ENCODE assay signal across 10 cellular contexts in the genomic region with DNA sequence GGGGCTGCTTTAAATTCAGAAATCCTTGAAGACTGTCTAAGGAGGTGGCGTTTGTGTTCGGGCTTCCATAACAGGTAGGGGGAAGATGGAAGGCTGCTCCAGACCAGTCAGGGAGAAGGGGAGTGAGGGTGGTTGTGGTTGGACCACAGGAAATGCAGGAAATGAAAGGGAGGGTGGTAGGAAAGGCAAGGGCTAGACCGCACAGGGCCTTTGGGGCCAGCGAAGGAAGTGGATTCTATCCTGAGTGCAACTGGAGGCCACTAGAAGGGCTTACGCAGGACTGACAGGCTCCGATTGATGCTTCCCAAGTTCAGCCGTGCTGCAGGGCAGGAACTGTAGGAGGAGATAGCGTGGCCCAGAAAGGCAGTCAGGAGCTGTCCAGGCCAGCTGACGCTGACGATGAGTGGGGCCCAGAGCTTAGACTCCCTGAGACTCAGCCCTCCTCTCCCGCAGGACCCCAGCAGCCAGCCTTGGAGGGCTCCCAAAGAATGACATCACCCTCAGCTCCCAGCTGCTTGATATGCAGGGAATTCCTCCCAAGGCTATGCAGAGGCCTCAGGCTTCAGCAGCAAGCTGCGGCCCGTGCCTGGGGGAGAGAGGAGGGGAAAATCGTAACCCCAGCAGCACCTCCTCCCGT. TPM values are rescaled to one million over a fixed set of nuclear protein-coding genes. Genes with fewer than 3 reads are reported as not detected.
DNase-seq lines count a peak whose midpoint lies in the region; ATAC-seq and TF ChIP-seq lines count a peak whose summit lies in the region.
"Had no signal": no experiment of that assay in that cellular context is flagged by ENCODE, and none has a peak within 500 bp of the region (broad histone marks: within the 10 kb centered on the region; RNA-seq: fewer than 3 reads in every experiment).

No MANE protein-coding gene starts in this region.

- in situ Hi-C loops in ACHN (cut with HindIII; ENCODE audit: low pct_ligation_motif_present, low pct_unique_long_range_greater_than_20kb, low sequenced_read_pairs) = no loop called here

- peaks cover 20% of the 10 kb centered on the region for H3K27me3 Mint-ChIP-seq in mesothelial cell of epicardium (ENCODE audit: low read depth)
- peaks cover 0 to 5% of the 10 kb centered on the region in 2 donors for H3K27me3 Mint-ChIP-seq in stimulated activated naive B cell treated with anti-CD40 and anti-IgM and Interleukin-4, amounts not matched to agents 10 μg/mL and 1 μg/mL and 100 μg/mL, for 72 hours

- no peak for TF ChIP-seq CTCF in mesothelial cell of epicardium (IDR thresholded peaks at IDR 0.05; ENCODE audit: unreplicated experiment)

- H3K4me1 Mint-ChIP-seq in mesothelial cell of epicardium = peaks cover 9% of the 10 kb centered on the region
- no peaks in the 10 kb centered on the region for H3K4me1 Mint-ChIP-seq in stimulated activated naive B cell treated with anti-CD40 and anti-IgM and Interleukin-4, amounts not matched to agents 10 μg/mL and 1 μg/mL and 100 μg/mL, for 72 hours

- ATAC-seq in esophagus mucosa (peak; percentile 35), HG02885 (IDR thresholded peaks at IDR 0.05; ENCODE audit: poor library complexity, unreplicated experiment) (no peak)
- no peak for ATAC-seq in stimulated activated naive B cell treated with anti-CD40 and anti-IgM and Interleukin-4, amounts not matched to agents 10 μg/mL and 1 μg/mL and 100 μg/mL, for 72 hours (replicated peaks)

- peak overlapping the region; percentile 5 for H3K4me3 Mint-ChIP-seq in mesothelial cell of epicardium
- H3K4me3 Mint-ChIP-seq in stimulated activated naive B cell treated with anti-CD40 and anti-IgM and Interleukin-4, amounts not matched to agents 10 μg/mL and 1 μg/mL and 100 μg/mL, for 72 hours = no peak overlapping the region
- H3K4me3 Mint-ChIP-seq: activated T-helper 1 cell treated with anti-CD3 and anti-CD28 coated beads, Interleukin-12 subunit alpha, Interleukin-12 subunit beta, Interleukin-2, Interleukin-4 antibody, amounts not matched to agents 30 ng/mL and 10 ng/mL and 1 ng/mL, durations not matched to agents 14 hours and 24 hours and 36 hours had no signal

- H3K27ac Mint-ChIP-seq in mesothelial cell of epicardium = peak overlapping the region; percentile 83
- no peak overlapping the region for H3K27ac Mint-ChIP-seq in stimulated activated naive B cell treated with anti-CD40 and anti-IgM and Interleukin-4, amounts not matched to agents 10 μg/mL and 1 μg/mL and 100 μg/mL, for 72 hours
- H3K27ac Mint-ChIP-seq: activated T-helper 1 cell treated with anti-CD3 and anti-CD28 coated beads, Interleukin-12 subunit alpha, Interleukin-12 subunit beta, Interleukin-2, Interleukin-4 antibody, amounts not matched to agents 30 ng/mL and 10 ng/mL and 1 ng/mL, durations not matched to agents 14 hours and 24 hours and 36 hours had no signal

- peak; percentile 38 for DNase-seq in ACHN
- DNase-seq in NCI-H1694 treated with DMSO at 0.1 percent for 48 hours (lab: John Stamatoyannopoulos, UW) = peak; percentile 8
- DNase-seq in mesothelial cell of epicardium (ENCODE audit: low spot score in 2 of 2, unreplicated experiment in 2 of 2) = peak; percentile 67 to 86
- no peak for DNase-seq in NAMALWA (ENCODE audit: low spot score)
- no peak for DNase-seq in NCI-H748 (lab: John Stamatoyannopoulos, UW; ENCODE audit: unreplicated experiment)
- no peak for DNase-seq in stimulated activated naive B cell treated with anti-CD40 and anti-IgM and Interleukin-4, amounts not matched to agents 10 μg/mL and 1 μg/mL and 100 μg/mL, for 72 hours

- no peaks in the 10 kb centered on the region for H3K36me3 Mint-ChIP-seq in mesothelial cell of epicardium
- no peaks in the 10 kb centered on the region for H3K36me3 Mint-ChIP-seq in stimulated activated naive B cell treated with anti-CD40 and anti-IgM and Interleukin-4, amounts not matched to agents 10 μg/mL and 1 μg/mL and 100 μg/mL, for 72 hours

- no peaks in the 10 kb centered on the region for H3K9me3 Mint-ChIP-seq in mesothelial cell of epicardium
- H3K9me3 Mint-ChIP-seq in stimulated activated naive B cell treated with anti-CD40 and anti-IgM and Interleukin-4, amounts not matched to agents 10 μg/mL and 1 μg/mL and 100 μg/mL, for 72 hours = no peaks in the 10 kb centered on the region
- H3K9me3 Mint-ChIP-seq: activated T-helper 1 cell treated with anti-CD3 and anti-CD28 coated beads, Interleukin-12 subunit alpha, Interleukin-12 subunit beta, Interleukin-2, Interleukin-4 antibody, amounts not matched to agents 30 ng/mL and 10 ng/mL and 1 ng/mL, durations not matched to agents 14 hours and 24 hours and 36 hours had no signal

RNA-seq across cellular contexts. Expression of a gene that starts 48.8 kb away (rescaled TPM):
- total RNA-seq in esophagus mucosa (not detected), mesothelial cell of epicardium (1.3 to 2.3 TPM (median 1.5 TPM) in 3 replicates)
- total RNA-seq: activated T-helper 1 cell treated with anti-CD3 and anti-CD28 coated beads, Interleukin-12 subunit alpha, Interleukin-12 subunit beta, Interleukin-2, Interleukin-4 antibody, amounts not matched to agents 30 ng/mL and 10 ng/mL and 1 ng/mL, durations not matched to agents 14 hours and 24 hours and 36 hours; Caco-2 had no signal

Comparison
In these comparisons a context has a peak if more than half of its experiments do, and no peak if none do; other contexts are left out.
1. DNase-seq: peak in ACHN (single experiment), NCI-H1694 treated with DMSO at 0.1 percent for 48 hours (single experiment) and mesothelial cell of epicardium (2 of 2); none in NAMALWA (single experiment), NCI-H748 (single experiment) and stimulated activated naive B cell treated with anti-CD40 and anti-IgM and Interleukin-4, amounts not matched to agents 10 μg/mL and 1 μg/mL and 100 μg/mL, for 72 hours (single experiment).